ENCODE assay signal across 21 cellular contexts in the genomic region with DNA sequence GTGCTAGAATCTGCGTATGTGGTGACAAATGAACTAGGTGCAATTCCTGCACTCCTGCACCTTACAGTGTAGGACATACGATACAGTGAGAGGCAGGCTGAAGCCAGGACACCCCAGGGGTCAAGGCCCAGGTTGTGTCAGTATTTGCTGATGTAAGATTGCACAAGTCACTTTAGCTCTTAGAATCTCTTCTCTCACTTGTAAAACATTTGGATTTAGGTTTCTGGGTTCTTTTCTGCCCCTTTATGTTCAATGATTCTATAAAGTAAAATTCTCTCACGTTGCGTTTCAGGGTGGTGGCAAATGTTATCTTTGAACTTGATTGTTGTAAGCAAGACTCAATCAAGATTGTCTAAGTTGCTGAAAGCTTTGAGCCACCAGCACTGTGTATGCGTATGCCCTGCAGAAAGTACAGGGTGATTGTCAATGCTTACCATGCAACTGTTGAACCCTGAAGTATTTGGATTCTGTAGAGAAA.
DNase-seq lines count a peak whose midpoint lies in the region; ATAC-seq, FAIRE-seq and TF ChIP-seq lines count a peak whose summit lies in the region.
"Had no signal": no experiment of that assay in that cellular context is flagged by ENCODE, and none has a peak within 500 bp of the region (broad histone marks: within the 10 kb centered on the region; RNA-seq: fewer than 3 reads in every experiment).

No MANE protein-coding gene starts in this region.

- TF ChIP-seq CTCF in K562 (IDR thresholded peaks at IDR 0.05 in 2 of 3, conservative IDR thresholded peaks at IDR 0.05 in 1 of 3; ENCODE audit: insufficient read depth in 2 of 3, low read depth in 1 of 3, low read length in 3 of 3) (no peak), liver (IDR thresholded peaks at IDR 0.05; ENCODE audit: low read depth, low read length, missing input control) (no peak), glutamatergic neuron (IDR thresholded peaks at IDR 0.05; ENCODE audit: partially characterized antibody, unreplicated experiment) (no peak)

- TF ChIP-seq EP300 in K562 (IDR thresholded peaks at IDR 0.05; ENCODE audit: low read length) = peak; percentile 25; the same call in 1 of the 2 replicates

- peak; percentile 91 for ATAC-seq in K562
- ATAC-seq in stimulated activated memory B cell treated with anti-CD40 and anti-IgM and Interleukin-4, amounts not matched to agents 10 μg/mL and 1 μg/mL and 100 μg/mL, for 72 hours = peak; percentile 36
- no peak for ATAC-seq in GM19455 (IDR thresholded peaks at IDR 0.05; ENCODE audit: unreplicated experiment)
- ATAC-seq: A549 had no signal

- H3K4me3 ChIP-seq in HUES48 (ENCODE audit: low read depth, low read length) (no peak overlapping the region), K562 (no peak overlapping the region), liver (ENCODE audit: low read depth in 1 of 3, low read length in 3 of 3) (no peak overlapping the region)
- H3K4me3 ChIP-seq: A549, SJCRH30 had no signal

- TF ChIP-seq RAD21 in K562 (CRISPR knock-in tag; conservative IDR thresholded peaks at IDR 0.05 in 1 of 2, IDR thresholded peaks at IDR 0.05 in 1 of 2) (no peak), liver (IDR thresholded peaks at IDR 0.05) (peak; percentile 52 to 59)

- no peaks in the 10 kb centered on the region for H3K27me3 ChIP-seq in HUES48 (ENCODE audit: control insufficient read depth, insufficient read depth, low read length)
- no peaks in the 10 kb centered on the region for H3K27me3 ChIP-seq in K562 (ENCODE audit: control insufficient read depth in 2 of 2, insufficient read depth in 2 of 2, low read length in 2 of 2)
- H3K27me3 ChIP-seq in liver (ENCODE audit: control insufficient read depth in 4 of 4, insufficient read depth in 4 of 4, low read length in 3 of 4) = no peaks in the 10 kb centered on the region
- H3K27me3 ChIP-seq: SJCRH30 had no signal

- no peaks in the 10 kb centered on the region for H4K20me1 ChIP-seq in K562 (replicated peaks; ENCODE audit: control insufficient read depth, insufficient read depth, low read length)

- H3K27me3 Mint-ChIP-seq in stimulated activated memory B cell treated with anti-CD40 and anti-IgM and Interleukin-4, amounts not matched to agents 10 μg/mL and 1 μg/mL and 100 μg/mL, for 72 hours = no peaks in the 10 kb centered on the region
- peaks cover 2% of the 10 kb centered on the region for H3K27me3 Mint-ChIP-seq in glutamatergic neuron (ENCODE audit: unreplicated experiment)

- H3K9ac ChIP-seq in HUES48 (ENCODE audit: low read depth, low read length) = no peak overlapping the region
- 0 out of 4 replicates have a peak overlapping the region, but pooled peaks of 1 of the 2 experiments have one; percentile 4 for H3K9ac ChIP-seq in K562 (ENCODE audit: insufficient read depth in 1 of 2, low read depth in 2 of 2, low read length in 2 of 2)
- no peak overlapping the region for H3K9ac ChIP-seq in liver (ENCODE audit: low read depth in 1 of 2, low read length in 2 of 2)

- intact Hi-C loops in K562 (cut with micrococcal nuclease) = no loop called here

- no peak overlapping the region for H3K27ac Mint-ChIP-seq in stimulated activated memory B cell treated with anti-CD40 and anti-IgM and Interleukin-4, amounts not matched to agents 10 μg/mL and 1 μg/mL and 100 μg/mL, for 72 hours
- H3K27ac Mint-ChIP-seq in glutamatergic neuron (ENCODE audit: unreplicated experiment) = no peak overlapping the region
- H3K27ac Mint-ChIP-seq: CD4-positive, alpha-beta memory T cell had no signal

- H3K9me1 ChIP-seq in K562 (ENCODE audit: control insufficient read depth, insufficient read depth, low read length) = no peaks in the 10 kb centered on the region

- CTCF ChIA-PET in K562 (lab: Yijun Ruan, JAX; ENCODE audit: low intra/inter-chr PET ratio) = no interaction called here

- H3K4me1 ChIP-seq in HUES48 (ENCODE audit: control insufficient read depth, insufficient read depth, low read length) (peaks cover 49% of the 10 kb centered on the region), K562 (replicated peaks in 1 of 2; ENCODE audit: control insufficient read depth in 2 of 2, insufficient read depth in 2 of 2, low read length in 2 of 2) (peaks cover under 1 to 28% of the 10 kb centered on the region in 2 experiments), liver (ENCODE audit: control insufficient read depth in 4 of 4, insufficient read depth in 4 of 4, low read length in 3 of 4) (peaks cover 6 to 40% (median 32%) of the 10 kb centered on the region in 4 donors)
- H3K4me1 ChIP-seq: A549 had no signal

- H3K4me2 ChIP-seq in K562 (ENCODE audit: insufficient read depth, low read length) = no peak overlapping the region
- H3K4me2 ChIP-seq: A549 had no signal

- peak; percentile 32 for FAIRE-seq in K562 (lab: Jason Lieb, UNC)
- FAIRE-seq: A549, GM12892, GM18507, H54 had no signal

- DNase-seq in K562 (ENCODE audit: extremely low read depth in 1 of 4, low spot score in 3 of 4) = peak in 1 of 4 experiments; percentile 53
- no peak for DNase-seq in glutamatergic neuron
- no peak for DNase-seq in EL
- DNase-seq: Calu3; CD4-positive, alpha-beta memory T cell; DMS53; KBM-7; NCI-H1105 treated with DMSO at 0.1 percent for 48 hours; NCI-H1694 treated with DMSO at 0.1 percent for 48 hours; NCI-H2107; NCI-H226; NCI-H524; SJCRH30 had no signal

- H3K36me3 Mint-ChIP-seq in stimulated activated memory B cell treated with anti-CD40 and anti-IgM and Interleukin-4, amounts not matched to agents 10 μg/mL and 1 μg/mL and 100 μg/mL, for 72 hours = peaks cover 4% of the 10 kb centered on the region
- H3K36me3 Mint-ChIP-seq in glutamatergic neuron (ENCODE audit: unreplicated experiment) = no peaks in the 10 kb centered on the region
- H3K36me3 Mint-ChIP-seq: CD4-positive, alpha-beta memory T cell had no signal

- in situ Hi-C loops in K562 (cut with MboI) = no loop called here

- peak overlapping the region; percentile 69 for H2AFZ ChIP-seq in K562 (ENCODE audit: low read depth, low read length)

- no peak overlapping the region for H3K4me3 Mint-ChIP-seq in stimulated activated memory B cell treated with anti-CD40 and anti-IgM and Interleukin-4, amounts not matched to agents 10 μg/mL and 1 μg/mL and 100 μg/mL, for 72 hours
- H3K4me3 Mint-ChIP-seq in glutamatergic neuron (ENCODE audit: unreplicated experiment) = no peak overlapping the region
- H3K4me3 Mint-ChIP-seq: CD4-positive, alpha-beta memory T cell had no signal

- POLR2A ChIA-PET in K562 (lab: Yijun Ruan, JAX) = interaction anchor here (1.1 to 1.9 kb wide), 4 partner anchors 10 to 26 kb away, joined by 3 to 6 read pairs (median 6); no protein-coding TSS in a partner anchor

- H3K27ac ChIP-seq in HUES48 (ENCODE audit: low read depth, low read length) = peak overlapping the region; percentile 56
- no peak overlapping the region for H3K27ac ChIP-seq in K562 (ENCODE audit: extremely low read depth, low read depth, low read length)
- H3K27ac ChIP-seq in liver (ENCODE audit: low read depth in 1 of 2, low read length in 2 of 2) = peak overlapping the region; percentile 51 to 63
- H3K27ac ChIP-seq: A549, SJCRH30 had no signal

- H3K36me3 ChIP-seq in HUES48 (ENCODE audit: control insufficient read depth, insufficient read depth, low read length) (no peaks in the 10 kb centered on the region), K562 (ENCODE audit: control insufficient read depth, insufficient read depth, low read length) (no peaks in the 10 kb centered on the region), liver (ENCODE audit: control insufficient read depth in 4 of 4, insufficient read depth in 3 of 4, low read depth in 1 of 4, low read length in 3 of 4) (no peaks in the 10 kb centered on the region)
- H3K36me3 ChIP-seq: SJCRH30 had no signal

- H3K9me3 Mint-ChIP-seq in stimulated activated memory B cell treated with anti-CD40 and anti-IgM and Interleukin-4, amounts not matched to agents 10 μg/mL and 1 μg/mL and 100 μg/mL, for 72 hours = no peaks in the 10 kb centered on the region
- H3K9me3 Mint-ChIP-seq in glutamatergic neuron (ENCODE audit: unreplicated experiment) = no peaks in the 10 kb centered on the region
- H3K9me3 Mint-ChIP-seq: CD4-positive, alpha-beta memory T cell had no signal

- TF ChIP-seq POLR2A in K562 (conservative IDR thresholded peaks at IDR 0.05) = no peak

- WGBS in K562 (ENCODE audit: insufficient coverage, low coverage, missing lambda C conversion rate) = 37% methylated on average over 5 of the region's 5 CpGs
- WGBS in liver = 42% methylated on average over 5 of the region's 5 CpGs

- no peaks in the 10 kb centered on the region for H3K4me1 Mint-ChIP-seq in stimulated activated memory B cell treated with anti-CD40 and anti-IgM and Interleukin-4, amounts not matched to agents 10 μg/mL and 1 μg/mL and 100 μg/mL, for 72 hours
- H3K4me1 Mint-ChIP-seq in glutamatergic neuron (ENCODE audit: low read depth, unreplicated experiment) = peaks cover 23% of the 10 kb centered on the region

- no TSS peak for BruUV-seq in K562 (replicated peaks; lab: Mats Ljungman, UMichigan)

- H3K9me3 ChIP-seq in HUES48 (ENCODE audit: control insufficient read depth, insufficient read depth, low read length) (no peaks in the 10 kb centered on the region), K562 (replicated peaks; ENCODE audit: control insufficient read depth, insufficient read depth, low read depth, low read length) (no peaks in the 10 kb centered on the region), liver (ENCODE audit: control insufficient read depth in 4 of 4, low read length in 3 of 4) (no peaks in the 10 kb centered on the region)
- H3K9me3 ChIP-seq: A549, SJCRH30 had no signal

- no peaks in the 10 kb centered on the region for H3K79me2 ChIP-seq in K562 (ENCODE audit: control insufficient read depth, insufficient read depth, low read length)

TF ChIP-seq in K562, 482 proteins besides CTCF, POLR2A, EP300 and RAD21 (continues in another document):
- TF ChIP-seq NR2C1 (IDR thresholded peaks at IDR 0.05) (0 out of 2 replicates have a peak, but pooled peaks have one; percentile 48), NR2C1 (tag; IDR thresholded peaks at IDR 0.05) (peak; percentile 72; the same call in 1 of the 2 replicates)

TF ChIP-seq in liver, 16 proteins besides CTCF, POLR2A, EP300 and RAD21 (continues in another document):
- TF ChIP-seq YY1 (IDR thresholded peaks at IDR 0.05) (no peak), TAF1 (conservative IDR thresholded peaks at IDR 0.05) (no peak), SP1 (IDR thresholded peaks at IDR 0.05) (peak; percentile 80), GABPA (IDR thresholded peaks at IDR 0.05 in 1 of 2, conservative IDR thresholded peaks at IDR 0.05 in 1 of 2) (no peak), HNF4G (IDR thresholded peaks at IDR 0.05) (peak; percentile 26)
